In the genomic region with DNA sequence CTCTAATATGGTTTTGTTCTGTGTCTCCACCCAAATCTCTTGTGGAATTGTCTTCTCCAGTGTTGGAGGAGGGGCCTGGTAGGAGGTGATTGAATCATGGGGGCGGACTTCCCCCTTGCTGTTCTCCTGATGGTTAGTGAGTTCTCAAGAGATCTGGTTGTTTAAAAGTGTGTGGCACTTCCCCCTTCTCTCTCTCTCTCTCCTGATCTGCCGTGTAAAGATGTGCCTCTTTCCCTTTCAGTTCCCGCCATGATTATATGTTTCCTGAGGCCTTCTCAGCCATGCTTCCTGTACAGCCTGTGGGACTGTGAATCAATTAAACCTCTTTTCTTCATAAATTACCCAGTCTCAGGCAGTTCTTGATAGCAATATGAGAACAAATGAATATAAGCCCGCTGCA, we compare ENCODE assay signal across 27 cellular contexts. TPM values are rescaled to one million over a fixed set of nuclear protein-coding genes. Genes with fewer than 3 reads are reported as not detected.
"Had no signal": no experiment of that assay in that cellular context is flagged by ENCODE, and none has a peak within 500 bp of the region (broad histone marks: within the 10 kb centered on the region; RNA-seq: fewer than 3 reads in every experiment).

No MANE protein-coding gene starts in this region.

- H3K27ac ChIP-seq: breast epithelium, RWPE1, SJCRH30 had no signal

- H3K4me2 ChIP-seq: SK-N-SH had no signal

- H3K9ac ChIP-seq: SK-N-SH had no signal

- H3K27me3 ChIP-seq: breast epithelium, SJCRH30 had no signal

- DNase-seq: activated CD4-positive, alpha-beta T cell treated with anti-CD3 and anti-CD28 coated beads for 4 hours; activated CD4-positive, alpha-beta T cell treated with anti-CD3 and anti-CD28 coated beads, Interleukin-2, amount 50 U/mL, for 4 hours; activated CD8-positive, alpha-beta memory T cell treated with anti-CD3 and anti-CD28 coated beads, Interleukin-2, amount 10 ng/mL, durations not matched to agents 7 days and 5 days; activated effector memory CD4-positive, alpha-beta T cell treated with Interleukin-2 at 50 U/mL for 16 hours; activated naive CD4-positive, alpha-beta T cell; activated T-cell treated with anti-CD3 and anti-CD28 coated beads, Interleukin-2, amount 50 U/mL, for 24 hours; aorta; caudate nucleus; Karpas-422; MM.1S; NCI-H1048; NCI-H1417; NCI-H1930; NCI-H2107; NCI-H2171 treated with DMSO at 0.1 percent for 48 hours; NCI-H226; Right ventricle myocardium superior; SJCRH30; SK-N-SH; T-helper 1 cell had no signal

- H3K4me3 ChIP-seq: breast epithelium, SJCRH30 had no signal

- ATAC-seq: activated CD4-positive, CD25-positive, alpha-beta regulatory T cell treated with anti-CD3 and anti-CD28 coated beads, Interleukin-2, amount 50 U/mL, for 24 hours; activated CD8-positive, alpha-beta memory T cell treated with anti-CD3 and anti-CD28 coated beads, Interleukin-2, amount 10 ng/mL, durations not matched to agents 7 days and 5 days had no signal

- H3K9me3 ChIP-seq: breast epithelium, SJCRH30, SK-N-SH had no signal

- H3K4me1 ChIP-seq: breast epithelium, SJCRH30 had no signal

- H3K36me3 ChIP-seq: breast epithelium, SJCRH30 had no signal

RNA-seq across cellular contexts. Expression of a gene that starts 33.1 kb away (rescaled TPM):
- total RNA-seq: activated CD8-positive, alpha-beta memory T cell treated with anti-CD3 and anti-CD28 coated beads, Interleukin-2, amount 10 ng/mL, durations not matched to agents 7 days and 5 days; activated T-helper 1 cell treated with anti-CD3 and anti-CD28 coated beads, Interleukin-12 subunit alpha, Interleukin-12 subunit beta, Interleukin-2, Interleukin-4 antibody, amounts not matched to agents 30 ng/mL and 10 ng/mL and 1 ng/mL, durations not matched to agents 14 hours and 24 hours and 36 hours; aorta; breast epithelium; cerebellum; NCI-H460; Right ventricle myocardium superior; SJCRH30; T-helper 2 cell treated with Interferon-gamma antibody and Interleukin-4, amounts not matched to agents 100 ng/mL and 5 ng/mL, for 36 hours had no signal
- polyA plus RNA-seq: aorta, SK-N-SH had no signal
